Comparison of ENCODE assay signal across 8 cellular contexts in genomic region chr22:49959782-49960158, GRCh38. TPM values are rescaled to one million over a fixed set of nuclear protein-coding genes. Genes with fewer than 3 reads are reported as not detected.
DNase-seq lines count a peak whose midpoint lies in the region; ATAC-seq, FAIRE-seq and TF ChIP-seq lines count a peak whose summit lies in the region.

No MANE protein-coding gene starts in this region.

- peak overlapping the region; percentile 79 for H3K4me3 Mint-ChIP-seq in activated CD4-positive, alpha-beta T cell treated with anti-CD3 and anti-CD28 coated beads, Interleukin-2, amount 10 ng/mL, durations not matched to agents 7 days and 5 days

- TF ChIP-seq POLR2A in GM12891 (IDR thresholded peaks at IDR 0.05; ENCODE audit: low read depth, low read length) (no peak), prostate gland (IDR thresholded peaks at IDR 0.05) (no peak)

- POLR2A ChIA-PET in activated CD4-positive, alpha-beta T cell treated with anti-CD3 and anti-CD28 coated beads, Interleukin-2, amount 10 ng/mL, durations not matched to agents 7 days and 5 days (lab: Charles Lee), result no interaction called here

- H3K9me3 ChIP-seq in prostate gland, result no peaks in the 10 kb centered on the region

- no peaks in the 10 kb centered on the region for H3K27me3 ChIP-seq in prostate gland (replicated peaks; ENCODE audit: insufficient read depth)

- FAIRE-seq in GM12891 (lab: Jason Lieb, UNC) (no peak), urothelium cell line (lab: Jason Lieb, UNC) (no peak)

- H3K4me1 Mint-ChIP-seq in activated CD4-positive, alpha-beta T cell treated with anti-CD3 and anti-CD28 coated beads, Interleukin-2, amount 10 ng/mL, durations not matched to agents 7 days and 5 days, result peaks cover 22% of the 10 kb centered on the region

- H3K36me3 ChIP-seq in prostate gland, result peaks cover 7 to 16% of the 10 kb centered on the region in 2 donors

- DNase-seq in GM12891 (ENCODE audit: insufficient read length, low spot score) (no peak), globus pallidus (ENCODE audit: low spot score) (peak; percentile 38), prostate gland (ENCODE audit: low spot score) (peak; percentile 30), urothelium cell line (ENCODE audit: low spot score) (no peak), NCI-H774 (lab: John Stamatoyannopoulos, UW) (no peak)
- DNase-seq in activated CD4-positive, alpha-beta T cell treated with anti-CD3 and anti-CD28 coated beads, Interleukin-2, amount 10 ng/mL, durations not matched to agents 7 days and 5 days, result peak; percentile 28

- ATAC-seq in HG03095 (IDR thresholded peaks at IDR 0.05; ENCODE audit: unreplicated experiment) (peak; percentile 5), GM18520 (IDR thresholded peaks at IDR 0.05; ENCODE audit: unreplicated experiment) (no peak)

- peaks cover 26% of the 10 kb centered on the region for H3K4me1 ChIP-seq in prostate gland (replicated peaks)

- H3K36me3 Mint-ChIP-seq in activated CD4-positive, alpha-beta T cell treated with anti-CD3 and anti-CD28 coated beads, Interleukin-2, amount 10 ng/mL, durations not matched to agents 7 days and 5 days (ENCODE audit: low read depth), result peaks cover 19% of the 10 kb centered on the region

- no peaks in the 10 kb centered on the region for H3K9me3 Mint-ChIP-seq in activated CD4-positive, alpha-beta T cell treated with anti-CD3 and anti-CD28 coated beads, Interleukin-2, amount 10 ng/mL, durations not matched to agents 7 days and 5 days

- H3K27me3 Mint-ChIP-seq in activated CD4-positive, alpha-beta T cell treated with anti-CD3 and anti-CD28 coated beads, Interleukin-2, amount 10 ng/mL, durations not matched to agents 7 days and 5 days, result no peaks in the 10 kb centered on the region

- intact Hi-C loops in prostate gland (cut with DNase I), result loop anchor here (2.0 kb wide), 1 partner anchor 23 kb away; no protein-coding TSS in a partner anchor

- 22% methylated on average over 10 of the region's 21 CpGs for WGBS in prostate gland

- peak overlapping the region; percentile 92 to 99 for H3K27ac ChIP-seq in prostate gland

- CTCF ChIA-PET in activated CD4-positive, alpha-beta T cell treated with anti-CD3 and anti-CD28 coated beads, Interleukin-2, amount 10 ng/mL, durations not matched to agents 7 days and 5 days (lab: Charles Lee), result no interaction called here

- peak overlapping the region; percentile 69 to 83 for H3K4me3 ChIP-seq in prostate gland

- H3K27ac Mint-ChIP-seq in activated CD4-positive, alpha-beta T cell treated with anti-CD3 and anti-CD28 coated beads, Interleukin-2, amount 10 ng/mL, durations not matched to agents 7 days and 5 days, result peak overlapping the region; percentile 91

- peak in 2 of 4 experiments; percentile 25 to 29 for TF ChIP-seq CTCF in prostate gland (IDR thresholded peaks at IDR 0.05)

TF ChIP-seq in GM12891, 5 proteins besides CTCF, POLR2A, EP300 and RAD21:
- TF ChIP-seq POLR2AphosphoS5 (IDR thresholded peaks at IDR 0.05; ENCODE audit: low read depth, low read length), result 0 out of 2 replicates have a peak, but pooled peaks have one; percentile 48
- no peak for TF ChIP-seq POU2F2 (IDR thresholded peaks at IDR 0.05; ENCODE audit: low read depth, low read length)
TF ChIP-seq in GM12891: peak in this region for 1.

RNA-seq across cellular contexts. Expression of gene PIM3, which starts 0.8 kb away (rescaled TPM):
- 34.2 TPM for polyA plus RNA-seq in GM12891 (2012; ENCODE audit: low read depth, missing spikeins)
- 10 to 100 TPM; 39.7 to 44.7 TPM for total RNA-seq in activated CD4-positive, alpha-beta T cell treated with anti-CD3 and anti-CD28 coated beads, Interleukin-2, amount 10 ng/mL, durations not matched to agents 7 days and 5 days
- 100 to 1,000 TPM; 126 to 183 TPM for total RNA-seq in prostate gland

RNA-seq across cellular contexts. Expression of gene CRELD2, which starts 41.3 kb away (rescaled TPM):
- 35.8 TPM for polyA plus RNA-seq in GM12891 (2012; ENCODE audit: low read depth, missing spikeins)
- 10 to 100 TPM; 42.4 to 47.9 TPM for total RNA-seq in activated CD4-positive, alpha-beta T cell treated with anti-CD3 and anti-CD28 coated beads, Interleukin-2, amount 10 ng/mL, durations not matched to agents 7 days and 5 days
- total RNA-seq in prostate gland, result 10 to 100 TPM; 55.1 to 70.1 TPM

RNA-seq across cellular contexts. Expression of gene ALG12, which starts 41.5 kb away (rescaled TPM):
- polyA plus RNA-seq in GM12891 (2012; ENCODE audit: low read depth, missing spikeins), result 13.5 TPM
- total RNA-seq in activated CD4-positive, alpha-beta T cell treated with anti-CD3 and anti-CD28 coated beads, Interleukin-2, amount 10 ng/mL, durations not matched to agents 7 days and 5 days, result 10 to 100 TPM; 21.4 to 28.5 TPM
- total RNA-seq in prostate gland, result 10 to 100 TPM; 26.1 to 33.6 TPM

RNA-seq across cellular contexts. Expression of gene IL17REL, which starts 52.8 kb away (rescaled TPM):
- polyA plus RNA-seq in GM12891 (2012; ENCODE audit: low read depth, missing spikeins), result 0.05 TPM
- not detected for total RNA-seq in activated CD4-positive, alpha-beta T cell treated with anti-CD3 and anti-CD28 coated beads, Interleukin-2, amount 10 ng/mL, durations not matched to agents 7 days and 5 days
- total RNA-seq in prostate gland, result under 1 TPM in 1 of 2 donors, not detected in 1; 0.68 TPM

Comparison
In these comparisons a context has a peak if more than half of its experiments do, and no peak if none do; other contexts are left out.
1. DNase-seq: peak in activated CD4-positive, alpha-beta T cell treated with anti-CD3 and anti-CD28 coated beads, Interleukin-2, amount 10 ng/mL, durations not matched to agents 7 days and 5 days (single experiment), globus pallidus (single experiment) and prostate gland (single experiment); none in GM12891 (single experiment), urothelium cell line (single experiment) and NCI-H774 (single experiment).